32 cellular contexts compared by ENCODE assay signal in the genomic region with DNA sequence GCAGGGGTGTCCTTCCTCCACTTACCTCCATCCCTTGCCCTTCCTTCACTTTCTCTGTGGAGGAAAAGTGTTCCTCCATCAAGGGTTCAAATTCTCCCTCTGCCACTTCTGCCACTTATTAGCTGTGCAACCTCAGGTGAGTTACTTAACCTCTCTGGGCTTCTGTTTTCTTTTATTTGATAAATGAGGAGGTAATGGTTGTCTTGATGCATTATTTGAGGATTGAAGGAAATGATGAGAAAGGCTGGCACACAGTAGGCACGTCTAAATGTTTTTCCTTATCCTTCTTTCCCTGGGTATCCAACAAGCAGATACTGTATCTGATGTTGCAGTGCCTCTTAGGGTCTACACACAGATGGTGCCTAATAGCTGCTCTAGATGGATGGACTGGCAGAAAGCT. TPM values are rescaled to one million over a fixed set of nuclear protein-coding genes. Genes with fewer than 3 reads are reported as not detected.
"Had no signal": no experiment of that assay in that cellular context is flagged by ENCODE, and none has a peak within 500 bp of the region (broad histone marks: within the 10 kb centered on the region; RNA-seq: fewer than 3 reads in every experiment).

No MANE protein-coding gene starts in this region.

- H2AFZ ChIP-seq: neural progenitor cell had no signal

- DNase-seq: naive thymus-derived CD4-positive, alpha-beta T cell; natural killer cell; nucleus accumbens; psoas muscle; right cardiac atrium; spleen; stimulated activated CD4-positive, alpha-beta T cell treated with anti-CD3 and anti-CD28 coated beads, Interleukin-12 subunit alpha, Interleukin-12 subunit beta, amount 100 ng/mL, for 4 hours; stimulated activated CD4-positive, alpha-beta T cell treated with anti-CD3 and anti-CD28 coated beads, Interleukin-1b, Interleukin-23, amount 100 ng/mL, for 48 hours; stimulated activated CD4-positive, alpha-beta T cell treated with anti-CD3 and anti-CD28 coated beads, Interleukin-4, amount 100 ng/mL, for 1 hour; stimulated activated CD4-positive, alpha-beta T cell treated with anti-CD3 and anti-CD28 coated beads, Interleukin-4, amount 100 ng/mL, for 4 hours; stimulated activated CD8-positive, alpha-beta memory T cell treated with anti-CD3 and anti-CD28 coated beads, Interleukin-4, amount 100 ng/mL, for 48 hours; stimulated activated naive B cell treated with anti-CD40 and anti-IgM and Interleukin-4, amounts not matched to agents 10 μg/mL and 1 μg/mL and 100 μg/mL, for 72 hours; stimulated activated naive CD4-positive, alpha-beta T cell treated with Interleukin-2 at 50 U/mL for 16 hours; stomach; thyroid gland; trophoblast cell had no signal

- ATAC-seq: naive thymus-derived CD4-positive, alpha-beta T cell; natural killer cell; psoas muscle; right cardiac atrium; sciatic nerve; stimulated activated naive B cell treated with anti-CD40 and anti-IgM and Interleukin-4, amounts not matched to agents 10 μg/mL and 1 μg/mL and 100 μg/mL, for 72 hours had no signal

- H3K4me2 ChIP-seq: neural progenitor cell, smooth muscle cell had no signal

- H3K36me3 ChIP-seq: neural progenitor cell, neutrophil, pancreas, spleen, stomach, thoracic aorta, thyroid gland, tibial nerve, upper lobe of left lung, vagina had no signal

- FAIRE-seq: pancreas, urothelium cell line had no signal

- H3K4me3 ChIP-seq: neural progenitor cell, pancreas, psoas muscle, skin epidermis, smooth muscle cell, spleen, stomach, thoracic aorta, thyroid gland, tibial nerve, upper lobe of left lung, vagina had no signal

- H3K27ac ChIP-seq: neural progenitor cell, neutrophil, pancreas, psoas muscle, skin epidermis, spleen, stomach, thoracic aorta, thyroid gland, tibial nerve, upper lobe of left lung, vagina had no signal

- H3K9me3 ChIP-seq: neutrophil, pancreas, psoas muscle, spleen, stomach, thoracic aorta, thyroid gland, tibial nerve, upper lobe of left lung, vagina had no signal

- H3K9ac ChIP-seq: neural progenitor cell had no signal

RNA-seq across cellular contexts. Expression of gene ALX4, which starts 14.3 kb away (rescaled TPM):
- total RNA-seq: naive thymus-derived CD4-positive, alpha-beta T cell; natural killer cell; osteocyte; progenitor cell of endocrine pancreas; renal cortical epithelial cell; right cardiac atrium; smooth muscle cell; stomach; thoracic aorta; upper lobe of left lung; ureter; vagina had no signal
- polyA plus RNA-seq: neural cell, smooth muscle cell, spleen, stomach had no signal
